ENCODE assay signal across 8 cellular contexts in the genomic region with DNA sequence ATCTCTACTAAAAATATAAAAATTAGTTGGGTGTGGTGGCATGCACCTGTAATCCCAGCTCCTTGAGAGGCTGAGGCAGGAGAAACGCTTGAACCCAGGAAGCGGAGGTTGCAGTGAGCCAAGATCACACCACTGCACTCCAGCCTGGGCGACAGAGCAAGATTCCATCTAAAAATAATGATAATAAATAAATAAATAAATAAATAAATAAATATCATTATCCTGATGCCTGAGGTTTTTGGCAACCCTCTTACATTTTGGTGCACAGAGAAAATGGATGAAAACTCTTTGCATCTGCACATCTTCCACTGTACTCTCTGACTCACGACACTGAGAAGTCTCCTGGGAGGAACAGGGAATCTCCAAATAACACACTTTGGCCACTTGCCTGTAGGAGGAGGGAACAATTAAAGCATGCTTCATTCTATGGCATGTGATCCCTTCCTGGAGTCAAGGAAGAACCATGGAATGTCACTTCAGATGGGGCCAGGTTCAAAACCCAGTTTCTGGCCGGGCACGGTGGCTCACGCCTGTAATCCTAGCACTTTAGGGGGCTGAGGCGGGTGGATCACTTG. TPM values are rescaled to one million over a fixed set of nuclear protein-coding genes. Genes with fewer than 3 reads are reported as not detected.
DNase-seq lines count a peak whose midpoint lies in the region; FAIRE-seq and TF ChIP-seq lines count a peak whose summit lies in the region.
"Not testable (repeated sequence)": the region's sequence is repeated elsewhere in the genome, so short reads cannot be mapped to it uniquely, and the experiment has no call there.

No MANE protein-coding gene starts in this region.

- H3K4me3 ChIP-seq in fibroblast of lung (replicated peaks in 1 of 4; ENCODE audit: control extremely low read depth in 1 of 4, insufficient read depth in 1 of 4, low read depth in 3 of 4, low read length in 4 of 4): not testable (repeated sequence)

- H3K9ac ChIP-seq in fibroblast of lung (ENCODE audit: insufficient read depth, low read length): not testable (repeated sequence)

- H3K36me3 ChIP-seq in fibroblast of lung (ENCODE audit: control insufficient read depth, insufficient read depth, low read length): not testable (repeated sequence)

- H3K9me3 ChIP-seq in fibroblast of lung (ENCODE audit: control insufficient read depth, insufficient read depth, low read depth, low read length): not testable (repeated sequence)

- DNase-seq in AG20443 (ENCODE audit: low spot score) (peak; percentile 81), GM04503 (ENCODE audit: low read depth) (peak; percentile 92), M059J (ENCODE audit: low read depth) (peak; percentile 77), T1000 (lab: John Stamatoyannopoulos, UW) (peak; percentile 76), astrocyte of the hippocampus (ENCODE audit: low read depth, low spot score) (peak; percentile 33), fibroblast of lung (ENCODE audit: low read depth in 2 of 2) (peak; percentile 73 to 83), myocyte (ENCODE audit: low read depth) (peak; percentile 73), urothelium cell line (ENCODE audit: low spot score) (peak; percentile 41)

- not testable (repeated sequence) for H3K27ac ChIP-seq in fibroblast of lung (ENCODE audit: insufficient read depth, low read length)

- not testable (repeated sequence) for H2AFZ ChIP-seq in fibroblast of lung (ENCODE audit: low read length)

- peaks cover 16% of the 10 kb centered on the region for H3K79me2 ChIP-seq in fibroblast of lung (ENCODE audit: control insufficient read depth, insufficient read depth, low read length)

- not testable (repeated sequence) for TF ChIP-seq CTCF in fibroblast of lung (conservative IDR thresholded peaks at IDR 0.05 in 1 of 2, IDR thresholded peaks at IDR 0.05 in 1 of 2; ENCODE audit: low read depth in 1 of 2, low read length in 2 of 2)

- not testable (repeated sequence) for H3K27me3 ChIP-seq in fibroblast of lung (ENCODE audit: control insufficient read depth, insufficient read depth, low read length)

- FAIRE-seq in urothelium cell line (lab: Jason Lieb, UNC): not testable (repeated sequence)

- H3K4me1 ChIP-seq in fibroblast of lung (ENCODE audit: control insufficient read depth, extremely low read depth, insufficient read depth, low read length): not testable (repeated sequence)

- not testable (repeated sequence) for H4K20me1 ChIP-seq in fibroblast of lung (ENCODE audit: control insufficient read depth, extremely low read depth, insufficient read depth, low read length)

- not testable (repeated sequence) for H3K4me2 ChIP-seq in fibroblast of lung (ENCODE audit: extremely low read depth, insufficient read depth, low read length)

RNA-seq across cellular contexts. Expression of gene RGS10, which starts 13.8 kb away (rescaled TPM):
- total RNA-seq in M059J (2014; rRNA removed; shearing (Covaris generic)): 18.6 and 32.4 TPM in 2 replicates
- total RNA-seq in fibroblast of lung (50.9 and 67.8 TPM in 2 replicates), myocyte (2.9 and 3.9 TPM in 2 replicates)
- polyA plus RNA-seq in fibroblast of lung: 89.4 and 103 TPM in 2 replicates
- 88.1 and 111 TPM in 2 replicates for polyA plus RNA-seq in fibroblast of lung (2012)
- polyA minus RNA-seq in fibroblast of lung (ENCODE audit: low replicate concordance): 0.59 and 3.7 TPM in 2 replicates
- 6.9 TPM for polyA plus RNA-seq in myocyte (2012)

Comparison
In these comparisons a context has a peak if more than half of its experiments do, and no peak if none do; other contexts are left out.
1. DNase-seq: peak in every context shown above with its lines; median percentile 92 in GM04503; 81 in AG20443; 78 in fibroblast of lung; 77 in M059J; 76 in T1000; 73 in myocyte; 41 in urothelium cell line; 33 in astrocyte of the hippocampus.